Comparison of ENCODE assay signal across 8 cellular contexts in the genomic region with DNA sequence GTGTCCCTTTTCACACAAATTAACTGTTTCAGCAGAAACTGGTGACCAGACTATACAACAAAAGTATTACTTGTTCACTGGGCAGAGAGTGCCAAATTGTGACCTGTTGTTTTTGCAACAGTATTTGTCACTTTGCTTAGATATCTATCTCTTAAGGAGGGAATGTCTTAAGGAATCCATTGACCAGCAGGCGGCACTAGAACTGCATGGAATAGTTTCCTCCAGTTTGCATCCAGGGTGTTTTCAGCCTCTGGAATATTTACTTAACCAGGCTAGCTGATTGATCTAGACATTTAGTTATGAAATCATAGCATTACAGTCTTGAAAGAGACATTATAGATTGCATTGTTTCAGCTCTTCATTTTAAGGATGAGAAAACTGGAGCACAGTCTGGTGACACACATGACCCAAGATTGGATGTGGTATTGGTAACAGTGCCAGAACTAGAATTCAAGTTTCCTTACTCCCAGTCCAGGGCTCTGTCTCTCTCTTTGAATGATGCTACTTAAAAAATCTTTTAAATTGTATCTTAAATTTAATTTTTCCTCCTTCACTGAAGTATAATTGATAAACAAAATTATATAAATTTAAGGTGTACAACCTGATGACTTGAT. TPM values are rescaled to one million over a fixed set of nuclear protein-coding genes. Genes with fewer than 3 reads are reported as not detected.
A peak's percentile ranks its signal among the peaks of the same experiment; 100 is the strongest.
DNase-seq lines count a peak whose midpoint lies in the region; ATAC-seq and TF ChIP-seq lines count a peak whose summit lies in the region.

No MANE protein-coding gene starts in this region.

- DNase-seq in NOMO-1 treated with DMSO at 0.1 percent for 48 hours (lab: John Stamatoyannopoulos, UW; ENCODE audit: unreplicated experiment) (peak; percentile 29), NOMO-1 treated with dmso at 0.1 percent for 144 hours (lab: John Stamatoyannopoulos, UW; ENCODE audit: unreplicated experiment) (no peak), SW480 (ENCODE audit: low spot score) (peak; percentile 60), glomerular visceral epithelial cell (ENCODE audit: extremely low spot score) (peak; percentile 73), pulmonary artery endothelial cell (ENCODE audit: low read depth, low spot score) (peak; percentile 24)

- TF ChIP-seq RAD21 in Ishikawa (IDR thresholded peaks at IDR 0.05; ENCODE audit: low read depth) = peak; percentile 84

- TF ChIP-seq EP300 in Ishikawa (IDR thresholded peaks at IDR 0.05; ENCODE audit: borderline replicate concordance) = no peak

- no peak for ATAC-seq in GM19467 (IDR thresholded peaks at IDR 0.05; ENCODE audit: unreplicated experiment)
- ATAC-seq in HG03139 (IDR thresholded peaks at IDR 0.05; ENCODE audit: unreplicated experiment) = no peak

TF ChIP-seq in Ishikawa, 13 proteins besides CTCF, POLR2A, EP300 and RAD21:
- TF ChIP-seq TCF12 (IDR thresholded peaks at IDR 0.05; ENCODE audit: low read depth) (no peak), TAF1 (IDR thresholded peaks at IDR 0.05; ENCODE audit: low read depth) (no peak), TEAD4 (IDR thresholded peaks at IDR 0.05) (no peak; the same call in 1 of the 2 replicates), CREB1 (IDR thresholded peaks at IDR 0.05; ENCODE audit: low read depth) (no peak), ZBTB7A (IDR thresholded peaks at IDR 0.05; ENCODE audit: low read depth) (no peak)
- TF ChIP-seq, protein P1, sequence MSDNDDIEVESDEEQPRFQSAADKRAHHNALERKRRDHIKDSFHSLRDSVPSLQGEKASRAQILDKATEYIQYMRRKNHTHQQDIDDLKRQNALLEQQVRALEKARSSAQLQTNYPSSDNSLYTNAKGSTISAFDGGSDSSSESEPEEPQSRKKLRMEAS (IDR thresholded peaks at IDR 0.05) = no peak

RNA-seq across cellular contexts. Expression of gene RPTN, which starts 16.9 kb away (rescaled TPM):
- not detected in 2 replicates for total RNA-seq in pulmonary artery endothelial cell

RNA-seq across cellular contexts. Expression of gene TCHH, which starts 26.8 kb away (rescaled TPM):
- total RNA-seq in pulmonary artery endothelial cell = under 0.01 TPM in 1 of 2 replicates, not detected in the other

RNA-seq across cellular contexts. Expression of gene TCHHL1, which starts 53.2 kb away (rescaled TPM):
- not detected in 2 replicates for total RNA-seq in pulmonary artery endothelial cell
